Comparison of ENCODE assay signal across 22 cellular contexts in genomic region chr20:15122613-15123012, GRCh38.
"Had no signal": no experiment of that assay in that cellular context is flagged by ENCODE, and none has a peak within 500 bp of the region (broad histone marks: within the 10 kb centered on the region; RNA-seq: fewer than 3 reads in every experiment).

No MANE protein-coding gene starts in this region.

- H3K27ac ChIP-seq: SJSA1, SK-N-MC had no signal

- H3K36me3 ChIP-seq: SJSA1 had no signal

- H3K9me3 ChIP-seq: SJSA1 had no signal

- H3K27me3 ChIP-seq: SJSA1 had no signal

- H3K4me3 ChIP-seq: SJSA1, SK-N-MC had no signal

- H3K4me1 ChIP-seq: SJSA1 had no signal

- DNase-seq: Karpas-422, KG1, MM.1S, MV-4-11, NCI-H1048, NCI-H1105, NCI-H1436 treated with DMSO at 0.1 percent for 48 hours, NCI-H1694, NCI-H187 treated with DMSO at 0.1 percent for 48 hours, NCI-H2029 treated with DMSO at 0.1 percent for 48 hours, NCI-H2171 treated with DMSO at 0.1 percent for 48 hours, NCI-H345, NCI-H446 treated with DMSO at 0.1 percent for 48 hours, NCI-H510A treated with DMSO at 0.1 percent for 48 hours, NCI-H526, NCI-H82, Right ventricle myocardium superior, RPMI8226, SIG-M5, T-helper 2 cell had no signal
